ENCODE assay signal across 23 cellular contexts in genomic region chr12:89359615-89360014, GRCh38. TPM values are rescaled to one million over a fixed set of nuclear protein-coding genes. Genes with fewer than 3 reads are reported as not detected.
DNase-seq lines count a peak whose midpoint lies in the region; ATAC-seq and TF ChIP-seq lines count a peak whose summit lies in the region.
"Had no signal": no experiment of that assay in that cellular context is flagged by ENCODE, and none has a peak within 500 bp of the region (broad histone marks: within the 10 kb centered on the region; RNA-seq: fewer than 3 reads in every experiment).

No MANE protein-coding gene starts in this region.

- H3K4me1 ChIP-seq in GM23338 (ENCODE audit: insufficient read depth) (peaks cover 52% of the 10 kb centered on the region), mesendoderm (ENCODE audit: control insufficient read depth, low read depth, low read length) (peaks cover 22% of the 10 kb centered on the region)
- H3K4me1 ChIP-seq: BE2C, HAP-1 had no signal

- H3K23ac ChIP-seq in mesendoderm (ENCODE audit: low read length): no peak overlapping the region

- H3K4me3 ChIP-seq in GM23338: no peak overlapping the region
- no peak overlapping the region for H3K4me3 ChIP-seq in mesendoderm (ENCODE audit: low read length)
- H3K4me3 ChIP-seq in brain microvascular endothelial cell (ENCODE audit: low read depth, low read length): no peak overlapping the region
- H3K4me3 ChIP-seq: A549; BLaER1 treated with 17β-estradiol and CSF1 and Interleukin-3, amounts not matched to agents 10 nM and 100 nM; GM12878; HAP-1 had no signal

- H3K9me3 Mint-ChIP-seq in GM23338: no peaks in the 10 kb centered on the region
- H3K9me3 Mint-ChIP-seq: CD14-positive monocyte; CD4-positive, alpha-beta T cell; CD8-positive, alpha-beta memory T cell; HFFc6 had no signal

- ATAC-seq in GM23338: no peak
- ATAC-seq: A549, GM12878 had no signal

- no peak overlapping the region for H3K4me3 Mint-ChIP-seq in GM23338
- H3K4me3 Mint-ChIP-seq: CD14-positive monocyte; CD4-positive, alpha-beta T cell; CD8-positive, alpha-beta memory T cell; HFFc6 had no signal

- TF ChIP-seq CTCF in GM23338 (conservative IDR thresholded peaks at IDR 0.05; ENCODE audit: low read depth in 2 of 2): no peak
- TF ChIP-seq CTCF in brain microvascular endothelial cell (IDR thresholded peaks at IDR 0.05; ENCODE audit: low read depth, low read length, missing control alignments): no peak

- peaks cover 16% of the 10 kb centered on the region for H3K27me3 Mint-ChIP-seq in GM23338 (ENCODE audit: insufficient read depth, low read depth, poor library complexity)
- H3K27me3 Mint-ChIP-seq: CD4-positive, alpha-beta T cell had no signal

- H3K27me3 ChIP-seq in GM23338 (ENCODE audit: insufficient read depth) (peaks cover 41% of the 10 kb centered on the region), mesendoderm (ENCODE audit: insufficient read depth, low read length, poor library complexity) (no peaks in the 10 kb centered on the region), brain microvascular endothelial cell (replicated peaks) (no peaks in the 10 kb centered on the region)
- H3K27me3 ChIP-seq: BE2C; BLaER1 treated with 17β-estradiol and CSF1 and Interleukin-3, amounts not matched to agents 10 nM and 100 nM had no signal

- H3K27ac Mint-ChIP-seq in GM23338: no peak overlapping the region
- H3K27ac Mint-ChIP-seq: CD14-positive monocyte; CD4-positive, alpha-beta T cell; HFFc6 had no signal

- H3K9me2 ChIP-seq in GM23338 (ENCODE audit: insufficient read depth): no peaks in the 10 kb centered on the region

- H3K27ac ChIP-seq in GM23338 (ENCODE audit: low read depth) (no peak overlapping the region), mesendoderm (ENCODE audit: low read depth, low read length) (no peak overlapping the region), brain microvascular endothelial cell (no peak overlapping the region)
- H3K27ac ChIP-seq: A549; BLaER1 treated with 17β-estradiol and CSF1 and Interleukin-3, amounts not matched to agents 10 nM and 100 nM had no signal

- H2AK5ac ChIP-seq in mesendoderm (ENCODE audit: low read length): no peak overlapping the region

- no peaks in the 10 kb centered on the region for H4K20me1 ChIP-seq in GM23338 (replicated peaks; ENCODE audit: insufficient read depth)

- H3K56ac ChIP-seq in mesendoderm (ENCODE audit: low read length): no peak overlapping the region

- DNase-seq in GM23338 (ENCODE audit: low spot score) (no peak), mesendoderm (no peak), middle frontal gyrus (ENCODE audit: extremely low spot score, low spot score) (no peak), NCI-H2029 (lab: John Stamatoyannopoulos, UW) (no peak), brain microvascular endothelial cell (no peak)
- DNase-seq: 8988T; ACHN; AML-193; BE2C; CD4-positive, alpha-beta T cell; CD8-positive, alpha-beta memory T cell; DMS 273 treated with DMSO at 0.1 percent for 48 hours; DMS79; EL; GDM1; GOT3; HFFc6 had no signal

- peak overlapping the region; percentile 73 for H3K18ac ChIP-seq in mesendoderm (ENCODE audit: low read length)

- WGBS in mesendoderm (ENCODE audit: extremely low coverage, insufficient coverage, low lambda C conversion rate): no CpG with 5 or more reads among the region's 3 CpGs

- H4K8ac ChIP-seq in mesendoderm (ENCODE audit: low read depth, low read length): no peak overlapping the region

- H3K79me2 ChIP-seq in GM23338 (replicated peaks; ENCODE audit: insufficient read depth): 0 out of 2 replicates have a peak, but pooled peaks cover 6% of the 10 kb centered on the region
- no peaks in the 10 kb centered on the region for H3K79me2 ChIP-seq in mesendoderm (ENCODE audit: control insufficient read depth, insufficient read depth, low read length)

- peaks cover 3% of the 10 kb centered on the region for H3K79me1 ChIP-seq in mesendoderm (ENCODE audit: low read length)

- TF ChIP-seq RAD21 in Ishikawa (IDR thresholded peaks at IDR 0.05; ENCODE audit: low read depth): no peak

- H2AFZ ChIP-seq in GM23338: no peak overlapping the region

- no peak overlapping the region for H3K9ac ChIP-seq in mesendoderm (ENCODE audit: low read length)
- H3K9ac ChIP-seq: BLaER1 treated with 17β-estradiol and CSF1 and Interleukin-3, amounts not matched to agents 10 nM and 100 nM had no signal

- peaks cover 12% of the 10 kb centered on the region; the same call in 1 of the 2 replicates for H3F3A ChIP-seq in GM23338 (replicated peaks; ENCODE audit: low read depth)

- H2BK120ac ChIP-seq in mesendoderm (ENCODE audit: low read depth, low read length): no peak overlapping the region

- no peak overlapping the region for H2BK5ac ChIP-seq in mesendoderm (ENCODE audit: low read length)

- no peak for TF ChIP-seq EP300 in Ishikawa (IDR thresholded peaks at IDR 0.05; ENCODE audit: borderline replicate concordance)

- H3K4me1 Mint-ChIP-seq in GM23338: peaks cover 57% of the 10 kb centered on the region

- no peak overlapping the region for H3K4ac ChIP-seq in mesendoderm (ENCODE audit: low read depth, low read length)

- H3K36me3 ChIP-seq in GM23338 (ENCODE audit: insufficient read depth) (no peaks in the 10 kb centered on the region), mesendoderm (ENCODE audit: control insufficient read depth, insufficient read depth, low read length) (no peaks in the 10 kb centered on the region), brain microvascular endothelial cell (replicated peaks) (no peaks in the 10 kb centered on the region)
- H3K36me3 ChIP-seq: BE2C, HAP-1 had no signal

- H3K4me2 ChIP-seq in GM23338 (peak overlapping the region; percentile 52), mesendoderm (ENCODE audit: low read length) (no peak overlapping the region)
- H3K4me2 ChIP-seq: A549; BLaER1 treated with 17β-estradiol and CSF1 and Interleukin-3, amounts not matched to agents 10 nM and 100 nM had no signal

- no peak overlapping the region for H2BK15ac ChIP-seq in mesendoderm (replicated peaks; ENCODE audit: low read depth)

- H3K36me3 Mint-ChIP-seq in GM23338 (ENCODE audit: low read depth): peaks cover 5% of the 10 kb centered on the region; the same call in 1 of the 3 replicates
- H3K36me3 Mint-ChIP-seq: CD8-positive, alpha-beta memory T cell had no signal

- in situ Hi-C loops in brain microvascular endothelial cell (cut with HindIII; ENCODE audit: low pct_ligation_motif_present, low sequenced_read_pairs): loop anchor here (25.0 kb wide), 1 partner anchor 103 kb away; no protein-coding TSS in a partner anchor

- no peak overlapping the region for H4K5ac ChIP-seq in mesendoderm (ENCODE audit: low read length)

TF ChIP-seq in GM23338, 12 proteins besides CTCF, POLR2A, EP300 and RAD21 (continues in another document):
- TF ChIP-seq EZH2phosphoT487 (IDR thresholded peaks at IDR 0.05; ENCODE audit: unreplicated experiment): no peak
- TF ChIP-seq JUNB (IDR thresholded peaks at IDR 0.05; ENCODE audit: unreplicated experiment): no peak

TF ChIP-seq in Ishikawa, 13 proteins besides CTCF, POLR2A, EP300 and RAD21:
- TF ChIP-seq REST (IDR thresholded peaks at IDR 0.05; ENCODE audit: low read depth) (no peak), ZBTB7A (IDR thresholded peaks at IDR 0.05; ENCODE audit: low read depth) (no peak), CREB1 (IDR thresholded peaks at IDR 0.05; ENCODE audit: low read depth) (no peak), CEBPB (IDR thresholded peaks at IDR 0.05) (peak; percentile 47; the same call in 1 of the 2 replicates)
TF ChIP-seq in Ishikawa: peak in this region for 1.

RNA-seq across cellular contexts. Expression of gene DUSP6, which starts 7.3 kb away (rescaled TPM):
- 153 and 191 TPM in 2 replicates for total RNA-seq in GM23338 (2014; rRNA removed; shearing (Covaris generic))
- 100 and 117 TPM in 2 replicates for polyA plus RNA-seq in GM23338 (2016; fragmentation: Nextera tagmentation; extraction: Ambion mirVana)
- polyA plus RNA-seq in mesendoderm (2013, experiment 1 of 2): 30.5 TPM
- 30.1 TPM for polyA plus RNA-seq in mesendoderm (2013, experiment 2 of 2)
